ENCODE assay signal across 10 cellular contexts in the genomic region with DNA sequence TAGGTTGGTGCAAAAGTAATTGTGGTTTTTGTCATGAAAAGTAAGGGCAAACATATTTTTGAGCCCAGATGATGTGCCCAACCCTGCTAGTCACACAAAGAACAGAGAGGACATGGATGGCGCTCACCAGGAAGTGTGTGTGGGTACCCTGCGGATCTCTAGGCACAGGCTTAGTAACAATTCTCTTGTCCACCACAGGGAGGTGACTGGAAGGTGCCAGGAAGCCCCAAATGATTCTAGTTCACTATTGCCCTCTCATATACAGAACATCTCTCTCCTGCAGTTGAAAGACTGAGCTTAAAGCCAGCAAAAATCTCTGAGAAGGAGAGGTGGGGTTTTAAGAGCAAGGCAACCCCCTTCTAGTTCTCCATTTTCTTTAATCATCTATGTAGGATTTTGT.
DNase-seq lines count a peak whose midpoint lies in the region; ATAC-seq, FAIRE-seq and TF ChIP-seq lines count a peak whose summit lies in the region.
"Had no signal": no experiment of that assay in that cellular context is flagged by ENCODE, and none has a peak within 500 bp of the region (broad histone marks: within the 10 kb centered on the region; RNA-seq: fewer than 3 reads in every experiment).

No MANE protein-coding gene starts in this region.

- H3K27me3 Mint-ChIP-seq in activated B cell treated with CpG ODN at 0.5 μM for 24 hours, result no peaks in the 10 kb centered on the region

- no peaks in the 10 kb centered on the region for H3K9me3 Mint-ChIP-seq in activated B cell treated with CpG ODN at 0.5 μM for 24 hours
- H3K9me3 Mint-ChIP-seq: immature natural killer cell had no signal

- no peak for DNase-seq in AG10803 (ENCODE audit: low read depth)
- no peak for DNase-seq in GM18507 (ENCODE audit: extremely low spot score, insufficient read length, low read depth)
- DNase-seq in activated B cell treated with CpG ODN at 0.5 μM for 24 hours, result no peak
- no peak for DNase-seq in T1000 (lab: John Stamatoyannopoulos, UW)
- no peak for DNase-seq in hypothalamus (lab: John Stamatoyannopoulos, UW)

- POLR2A ChIA-PET in activated B cell treated with CpG ODN at 0.5 μM for 24 hours (lab: Charles Lee), result interaction anchor here (1.3 to 1.4 kb wide), 2 partner anchors 12 to 15 kb away, joined by 4 read pairs; no protein-coding TSS in a partner anchor

- no peak overlapping the region for H3K4me3 ChIP-seq in AG10803 (ENCODE audit: low read length)
- H3K4me3 ChIP-seq: cardiac muscle cell had no signal

- intact Hi-C loops in activated B cell treated with CpG ODN at 0.5 μM for 24 hours (cut with micrococcal nuclease), result loop anchor here (1.0 kb wide), 1 partner anchor 21 kb away; no protein-coding TSS in a partner anchor

- FAIRE-seq in GM18507 (lab: Jason Lieb, UNC), result peak; percentile 61

- H3K4me1 Mint-ChIP-seq in activated B cell treated with CpG ODN at 0.5 μM for 24 hours, result peaks cover 45% of the 10 kb centered on the region

- peak; percentile 10; the same call in 1 of the 2 replicates for TF ChIP-seq CTCF in AG10803 (conservative IDR thresholded peaks at IDR 0.05; ENCODE audit: low read length)
- no peak for TF ChIP-seq CTCF in activated B cell treated with CpG ODN at 0.5 μM for 24 hours (IDR thresholded peaks at IDR 0.05)

- peak overlapping the region; percentile 68 for H3K27ac Mint-ChIP-seq in activated B cell treated with CpG ODN at 0.5 μM for 24 hours

- no peak overlapping the region for H3K4me3 Mint-ChIP-seq in activated B cell treated with CpG ODN at 0.5 μM for 24 hours

- peaks cover 11% of the 10 kb centered on the region for H3K36me3 Mint-ChIP-seq in activated B cell treated with CpG ODN at 0.5 μM for 24 hours (ENCODE audit: low read depth)

- CTCF ChIA-PET in activated B cell treated with CpG ODN at 0.5 μM for 24 hours (lab: Charles Lee), result interaction anchor here (1.0 to 2.3 kb wide), 11 partner anchors 9 to 474 kb away, joined by 3 to 13 read pairs (median 3); no protein-coding TSS in a partner anchor

- ATAC-seq in HG03196 (IDR thresholded peaks at IDR 0.05; ENCODE audit: unreplicated experiment), result peak; percentile 50
- peak; percentile 60 for ATAC-seq in activated B cell treated with CpG ODN at 0.5 μM for 24 hours (ENCODE audit: low read depth)
- ATAC-seq in esophagus mucosa, result no peak
- no peak for ATAC-seq in HG02623 (IDR thresholded peaks at IDR 0.05; ENCODE audit: unreplicated experiment)

Comparison
In these comparisons a context has a peak if more than half of its experiments do, and no peak if none do; other contexts are left out.
1. ATAC-seq: peak in HG03196 (single experiment) and activated B cell treated with CpG ODN at 0.5 μM for 24 hours (single experiment); none in esophagus mucosa (single experiment) and HG02623 (single experiment).